Comparison of ENCODE assay signal across 11 cellular contexts in the genomic region with DNA sequence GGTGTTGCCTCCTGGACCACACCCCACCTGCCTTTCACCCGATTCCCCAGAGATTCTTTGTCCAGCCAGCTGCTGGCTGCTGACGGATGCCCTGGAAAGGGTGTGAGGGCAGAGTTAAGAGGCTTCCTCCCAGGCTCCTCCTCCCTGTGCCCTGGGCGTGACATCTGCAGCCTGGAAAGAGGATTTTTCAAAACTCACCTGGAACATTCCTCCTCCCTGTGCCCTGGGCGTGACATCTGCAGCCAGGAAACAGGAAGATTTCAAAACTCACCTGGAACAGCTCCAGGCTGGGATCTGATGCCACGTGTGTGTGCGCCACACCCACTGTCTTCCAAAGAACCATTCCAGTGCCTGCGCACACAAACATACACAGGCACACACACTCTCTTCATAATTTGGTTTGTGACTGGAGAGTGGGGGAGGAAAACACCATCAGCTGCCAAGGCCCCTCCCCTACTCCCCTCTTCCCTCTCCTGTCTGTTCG. TPM values are rescaled to one million over a fixed set of nuclear protein-coding genes. Genes with fewer than 3 reads are reported as not detected.
DNase-seq lines count a peak whose midpoint lies in the region; ATAC-seq and TF ChIP-seq lines count a peak whose summit lies in the region.
"Had no signal": no experiment of that assay in that cellular context is flagged by ENCODE, and none has a peak within 500 bp of the region (broad histone marks: within the 10 kb centered on the region; RNA-seq: fewer than 3 reads in every experiment).

No MANE protein-coding gene starts in this region.

- H3K36me3 ChIP-seq in breast epithelium (no peaks in the 10 kb centered on the region), mesodermal cell (ENCODE audit: control insufficient read depth, insufficient read depth, low read length) (peaks cover 40% of the 10 kb centered on the region)

- TF ChIP-seq CTCF in breast epithelium (IDR thresholded peaks at IDR 0.05) (no peak), GM10248 (IDR thresholded peaks at IDR 0.05; ENCODE audit: control extremely low read depth, extremely low read depth, low read depth, missing control alignments) (no peak)

- peak in 2 of 3 donors; percentile 48 to 53 for DNase-seq in right cardiac atrium
- no peak for DNase-seq in Right ventricle myocardium inferior (ENCODE audit: missing footprints)
- peak; percentile 88 to 92 for DNase-seq in breast epithelium (ENCODE audit: low spot score in 2 of 2)
- DNase-seq in GM10248 (ENCODE audit: extremely low spot score) = no peak
- no peak for DNase-seq in activated CD8-positive, alpha-beta memory T cell treated with anti-CD3 and anti-CD28 coated beads, Interleukin-2, amount 10 ng/mL, durations not matched to agents 7 days and 5 days
- DNase-seq: activated T-cell treated with anti-CD3 and anti-CD28 coated beads for 4 hours; CD8-positive, alpha-beta T cell; NCI-H1436 treated with DMSO at 0.1 percent for 48 hours had no signal

- H3K4me3 Mint-ChIP-seq in activated CD8-positive, alpha-beta memory T cell treated with anti-CD3 and anti-CD28 coated beads, Interleukin-2, amount 10 ng/mL, durations not matched to agents 7 days and 5 days = no peak overlapping the region
- H3K4me3 Mint-ChIP-seq: CD8-positive, alpha-beta T cell had no signal

- H3K27me3 Mint-ChIP-seq in activated CD8-positive, alpha-beta memory T cell treated with anti-CD3 and anti-CD28 coated beads, Interleukin-2, amount 10 ng/mL, durations not matched to agents 7 days and 5 days = peaks cover 22% of the 10 kb centered on the region

- H3K27me3 ChIP-seq in right cardiac atrium (ENCODE audit: control insufficient read depth, insufficient read depth) (no peaks in the 10 kb centered on the region), breast epithelium (no peaks in the 10 kb centered on the region)

- H3K4me3 ChIP-seq in right cardiac atrium (ENCODE audit: low read length) (no peak overlapping the region), breast epithelium (peak overlapping the region in 1 of 3 donors; percentile 41), mesodermal cell (ENCODE audit: extremely low read depth, insufficient read depth, low read length, poor library complexity, severe bottlenecking) (no peak overlapping the region)

- POLR2A ChIA-PET in GM10248 (lab: Yijun Ruan, JAX) = interaction anchor here (0.6 kb wide), 1 partner anchor 10 kb away, joined by 4 read pairs; no protein-coding TSS in a partner anchor

- H3K9me3 Mint-ChIP-seq in activated CD8-positive, alpha-beta memory T cell treated with anti-CD3 and anti-CD28 coated beads, Interleukin-2, amount 10 ng/mL, durations not matched to agents 7 days and 5 days (ENCODE audit: low read depth) = no peaks in the 10 kb centered on the region
- H3K9me3 Mint-ChIP-seq: CD8-positive, alpha-beta T cell had no signal

- CTCF ChIA-PET in GM10248 (lab: Yijun Ruan, JAX) = interaction anchor here (2.6 to 28.5 kb wide), 3 partner anchors 11 to 32 kb away, joined by 10 to 552 read pairs (median 95); partner anchors contain the start of genes AVPI1, MARVELD1 and ZFYVE27
- CTCF ChIA-PET in activated CD8-positive, alpha-beta memory T cell treated with anti-CD3 and anti-CD28 coated beads, Interleukin-2, amount 10 ng/mL, durations not matched to agents 7 days and 5 days (lab: Charles Lee) = interaction anchor here (1.4 to 2.2 kb wide), 2 partner anchors 10 to 17 kb away, joined by 6 to 7 read pairs; no protein-coding TSS in a partner anchor

- no peaks in the 10 kb centered on the region for H3K36me3 Mint-ChIP-seq in activated CD8-positive, alpha-beta memory T cell treated with anti-CD3 and anti-CD28 coated beads, Interleukin-2, amount 10 ng/mL, durations not matched to agents 7 days and 5 days

- TF ChIP-seq POLR2A in breast epithelium (IDR thresholded peaks at IDR 0.05) = no peak

- H3K27ac ChIP-seq in right cardiac atrium (ENCODE audit: low read length) (no peak overlapping the region), breast epithelium (peak overlapping the region; percentile 92 to 93), mesodermal cell (ENCODE audit: low read depth, low read length, severe bottlenecking) (peak overlapping the region; percentile 74)

- peak; percentile 17 to 20 for ATAC-seq in right cardiac atrium
- no peak for ATAC-seq in Right ventricle myocardium inferior
- no peak for ATAC-seq in HG03439 (IDR thresholded peaks at IDR 0.05; ENCODE audit: unreplicated experiment)
- ATAC-seq in activated CD8-positive, alpha-beta memory T cell treated with anti-CD3 and anti-CD28 coated beads, Interleukin-2, amount 10 ng/mL, durations not matched to agents 7 days and 5 days = no peak
- no peak for ATAC-seq in GM19397 (IDR thresholded peaks at IDR 0.05; ENCODE audit: unreplicated experiment)
- ATAC-seq: CD8-positive, alpha-beta T cell had no signal

- 34% methylated on average over 8 of the region's 8 CpGs for WGBS in right cardiac atrium
- WGBS in mesodermal cell (ENCODE audit: insufficient coverage in 2 of 2), 2 experiments = 86 to 91% methylated on average over 3 of the region's 8 CpGs

- H3K9me3 ChIP-seq in right cardiac atrium (ENCODE audit: control insufficient read depth, low read length) (no peaks in the 10 kb centered on the region), breast epithelium (no peaks in the 10 kb centered on the region), mesodermal cell (ENCODE audit: control insufficient read depth, low read length) (no peaks in the 10 kb centered on the region)

- H3K27ac Mint-ChIP-seq in activated CD8-positive, alpha-beta memory T cell treated with anti-CD3 and anti-CD28 coated beads, Interleukin-2, amount 10 ng/mL, durations not matched to agents 7 days and 5 days = no peak overlapping the region
- H3K27ac Mint-ChIP-seq: CD8-positive, alpha-beta T cell had no signal

- H3K4me1 ChIP-seq in right cardiac atrium (ENCODE audit: control insufficient read depth, insufficient read depth, low read length) (peaks cover 10% of the 10 kb centered on the region), breast epithelium (peaks cover 15 to 21% of the 10 kb centered on the region in 2 donors), mesodermal cell (ENCODE audit: control insufficient read depth, insufficient read depth, low read length, poor library complexity, severe bottlenecking) (peaks cover 22% of the 10 kb centered on the region)

- peaks cover 5% of the 10 kb centered on the region for H3K4me1 Mint-ChIP-seq in activated CD8-positive, alpha-beta memory T cell treated with anti-CD3 and anti-CD28 coated beads, Interleukin-2, amount 10 ng/mL, durations not matched to agents 7 days and 5 days

- intact Hi-C loops in right cardiac atrium (cut with DNase I) = no loop called here
- intact Hi-C loops in Right ventricle myocardium inferior (cut with DNase I) = no loop called here
- intact Hi-C loops in breast epithelium (cut with DNase I; ENCODE audit: low total_unique reads) = loop anchor here (5.0 to 10.0 kb wide), 2 partner anchors 1131 to 1536 kb away; partner anchors contain the start of gene TM9SF3

RNA-seq across cellular contexts. Expression of gene MARVELD1, which starts 5.2 kb away (rescaled TPM):
- 10 to 100 TPM; 17.3 to 27.8 (median 21.6) TPM for total RNA-seq in right cardiac atrium
- polyA plus RNA-seq in right cardiac atrium = 10.6 TPM
- 8.9 TPM for total RNA-seq in Right ventricle myocardium inferior
- total RNA-seq in breast epithelium = 10 to 100 TPM; 13.4 to 19.8 (median 16.2) TPM
- 48.3 TPM for polyA plus RNA-seq in mesodermal cell (2013, experiment 1 of 2)
- polyA plus RNA-seq in mesodermal cell (2013, experiment 2 of 2) = 43.2 TPM
- total RNA-seq in activated CD8-positive, alpha-beta memory T cell treated with anti-CD3 and anti-CD28 coated beads, Interleukin-2, amount 10 ng/mL, durations not matched to agents 7 days and 5 days = 1 to 10 TPM; 2.8 to 3.0 TPM

RNA-seq across cellular contexts. Expression of gene ZFYVE27, which starts 18.2 kb away (rescaled TPM):
- total RNA-seq in right cardiac atrium (10 to 100 TPM; 14.8 to 20.6 (median 17.7) TPM), Right ventricle myocardium inferior (11.7 TPM), breast epithelium (10 to 100 TPM; 26.9 to 37.6 (median 29.2) TPM)
- polyA plus RNA-seq in right cardiac atrium = 16.0 TPM
- 18.5 TPM for polyA plus RNA-seq in mesodermal cell (2013, experiment 1 of 2)
- polyA plus RNA-seq in mesodermal cell (2013, experiment 2 of 2) = 16.0 TPM
- 10 to 100 TPM; 31.4 to 32.8 TPM for total RNA-seq in activated CD8-positive, alpha-beta memory T cell treated with anti-CD3 and anti-CD28 coated beads, Interleukin-2, amount 10 ng/mL, durations not matched to agents 7 days and 5 days

RNA-seq across cellular contexts. Expression of gene AVPI1, which starts 31.7 kb away (rescaled TPM):
- 10 to 100 TPM; 12.2 to 23.1 (median 15.7) TPM for total RNA-seq in right cardiac atrium
- polyA plus RNA-seq in right cardiac atrium = 15.4 TPM
- total RNA-seq in Right ventricle myocardium inferior = 8.7 TPM
- 10 to 100 TPM; 23.9 to 42.4 (median 39.0) TPM for total RNA-seq in breast epithelium
- 4.1 TPM for polyA plus RNA-seq in mesodermal cell (2013, experiment 1 of 2)
- 3.9 TPM for polyA plus RNA-seq in mesodermal cell (2013, experiment 2 of 2)
- total RNA-seq in activated CD8-positive, alpha-beta memory T cell treated with anti-CD3 and anti-CD28 coated beads, Interleukin-2, amount 10 ng/mL, durations not matched to agents 7 days and 5 days = 1 to 10 TPM; 1.8 to 1.9 TPM

RNA-seq across cellular contexts. Expression of gene SFRP5, which starts 53.1 kb away (rescaled TPM):
- total RNA-seq in right cardiac atrium = 100 to 1,000 TPM; 110 to 191 (median 168) TPM
- polyA plus RNA-seq in right cardiac atrium = 110 TPM
- total RNA-seq in Right ventricle myocardium inferior = 2.5 TPM
- total RNA-seq in breast epithelium = 1 to 10 TPM in 1 of 3 donors, under 1 TPM in 2; 0.29 to 1.8 (median 0.33) TPM
- 2.1 TPM for polyA plus RNA-seq in mesodermal cell (2013, experiment 1 of 2)
- 0.71 TPM for polyA plus RNA-seq in mesodermal cell (2013, experiment 2 of 2)
- total RNA-seq in activated CD8-positive, alpha-beta memory T cell treated with anti-CD3 and anti-CD28 coated beads, Interleukin-2, amount 10 ng/mL, durations not matched to agents 7 days and 5 days = not detected

Comparison
In these comparisons a context has a peak if more than half of its experiments do, and no peak if none do; other contexts are left out.
1. ATAC-seq: peak in right cardiac atrium (2 of 2); none in Right ventricle myocardium inferior (single experiment), HG03439 (single experiment), activated CD8-positive, alpha-beta memory T cell treated with anti-CD3 and anti-CD28 coated beads, Interleukin-2, amount 10 ng/mL, durations not matched to agents 7 days and 5 days (single experiment) and GM19397 (single experiment).
2. DNase-seq: peak in right cardiac atrium (2 of 3) and breast epithelium (2 of 2); none in Right ventricle myocardium inferior (single experiment), GM10248 (single experiment) and activated CD8-positive, alpha-beta memory T cell treated with anti-CD3 and anti-CD28 coated beads, Interleukin-2, amount 10 ng/mL, durations not matched to agents 7 days and 5 days (single experiment).